8 cellular contexts compared by ENCODE assay signal in the genomic region with DNA sequence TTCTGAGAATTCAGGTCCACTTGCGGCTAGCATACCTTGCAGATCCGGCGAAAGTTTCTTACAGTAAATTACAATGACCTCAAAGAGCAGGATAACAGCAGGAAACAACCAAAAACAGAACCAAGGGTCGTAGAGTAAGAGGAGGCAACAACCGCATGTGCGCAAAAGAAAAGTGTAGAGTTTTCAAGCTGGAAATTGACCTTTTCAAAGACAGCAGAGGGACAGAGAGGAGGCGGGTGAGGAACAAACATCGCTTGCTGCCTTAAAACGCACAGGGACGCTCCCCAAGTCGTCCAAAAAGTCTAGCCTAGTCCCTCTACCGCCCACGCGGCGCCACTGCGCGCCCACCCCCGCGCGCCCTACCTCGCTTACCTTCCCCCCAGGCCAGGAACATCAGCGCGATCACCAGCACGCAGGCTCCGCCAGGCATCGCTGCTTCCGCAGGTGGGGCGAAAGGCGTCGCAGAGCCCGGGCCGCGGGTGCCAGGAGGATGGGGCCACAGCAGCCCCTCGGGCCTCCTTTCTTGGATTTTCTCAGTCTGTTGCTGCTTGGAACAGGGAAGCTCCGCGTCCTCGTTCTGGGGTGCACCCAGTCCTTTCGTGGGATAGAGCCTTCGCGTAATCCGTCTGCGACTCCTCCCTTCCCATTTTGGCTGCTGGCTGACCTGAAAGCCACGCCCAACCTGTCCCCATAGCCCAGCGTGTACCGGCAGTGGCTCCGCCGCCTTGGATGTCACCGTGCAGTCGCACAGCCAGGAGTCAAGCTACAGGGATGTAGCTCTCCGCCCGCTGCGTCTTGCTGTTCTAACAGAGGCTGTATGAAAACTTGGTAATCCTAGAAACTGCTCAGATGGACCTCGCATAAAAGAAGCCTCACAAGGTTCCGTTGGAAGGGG. TPM values are rescaled to one million over a fixed set of nuclear protein-coding genes. Genes with fewer than 3 reads are reported as not detected.
A peak's percentile ranks its signal among the peaks of the same experiment; 100 is the strongest.
DNase-seq lines count a peak whose midpoint lies in the region; ATAC-seq and TF ChIP-seq lines count a peak whose summit lies in the region.

A gene (minus strand): TSS at position 579 of the 895 bp plus-strand sequence. CDS start 149 bp downstream, at position 430.

- H3K27ac Mint-ChIP-seq in CD14-positive monocyte, result peak within 1 kb of the TSS in 1 of 7 donors; percentile 43

- ATAC-seq in GM21737 (IDR thresholded peaks at IDR 0.05; ENCODE audit: unreplicated experiment), result peak; percentile 76
- ATAC-seq in left lung, result peak; percentile 98

- TF ChIP-seq CTCF in CD14-positive monocyte (IDR thresholded peaks at IDR 0.05) (no peak), breast epithelium (IDR thresholded peaks at IDR 0.05) (no peak), left lung (IDR thresholded peaks at IDR 0.05) (no peak)

- H3K9me3 ChIP-seq in breast epithelium, result peaks cover 0 to 1% of the 10 kb centered on the region in 2 donors
- H3K9me3 ChIP-seq in left lung, result peaks cover 0 to 8% of the 10 kb centered on the region in 2 donors

- H3K36me3 Mint-ChIP-seq in CD14-positive monocyte, result no peaks in the 10 kb centered on the region

- DNase-seq in CD14-positive monocyte (ENCODE audit: low spot score) (no peak), NCI-H146 (lab: John Stamatoyannopoulos, UW) (peak; percentile 92), T-helper 9 cell (peak; percentile 52), breast epithelium (ENCODE audit: low spot score in 2 of 2) (peak; percentile 55 to 73), left lung (peak; percentile 66 to 88), AML-193 (lab: John Stamatoyannopoulos, UW) (no peak)
- peak; percentile 51 for DNase-seq in stimulated activated CD4-positive, alpha-beta T cell treated with anti-CD3 and anti-CD28 coated beads, Interleukin-4, amount 100 ng/mL, for 1 hour

- TF ChIP-seq POLR2A in breast epithelium (IDR thresholded peaks at IDR 0.05), result no peak

- H3K27me3 ChIP-seq in breast epithelium, result no peaks in the 10 kb centered on the region
- H3K27me3 ChIP-seq in left lung, result peaks cover 0 to 25% of the 10 kb centered on the region in 2 donors

- no peaks in the 10 kb centered on the region for H3K36me3 ChIP-seq in breast epithelium
- H3K36me3 ChIP-seq in left lung, result no peaks in the 10 kb centered on the region

- intact Hi-C loops in CD14-positive monocyte (cut with micrococcal nuclease) (no loop called here), breast epithelium (cut with DNase I; ENCODE audit: low total_unique reads) (no loop called here), left lung (cut with DNase I) (no loop called here)

- peaks cover 10 to 19% (median 17%) of the 10 kb centered on the region in 3 donors for H3K27me3 Mint-ChIP-seq in CD14-positive monocyte (ENCODE audit: low read depth in 3 of 3)

- H3K4me3 ChIP-seq in breast epithelium, result peak within 1 kb of the TSS; percentile 25 to 79 (median 63)
- H3K4me3 ChIP-seq in left lung, result peak within 1 kb of the TSS; percentile 39 to 51

- H3K27ac ChIP-seq in breast epithelium (peak within 1 kb of the TSS; percentile 77 to 87), left lung (no peak within 1 kb of the TSS)

- peaks cover 0 to 11% (median under 1%) of the 10 kb centered on the region in 7 donors for H3K9me3 Mint-ChIP-seq in CD14-positive monocyte

- H3K4me1 Mint-ChIP-seq in CD14-positive monocyte, result peaks cover 19% of the 10 kb centered on the region

- H3K4me3 Mint-ChIP-seq in CD14-positive monocyte, result peak within 1 kb of the TSS; percentile 87 to 97

- H3K4me1 ChIP-seq in breast epithelium (peaks cover 0 to 3% of the 10 kb centered on the region in 2 donors), left lung (peaks cover 0 to 16% of the 10 kb centered on the region in 2 donors)

RNA-seq across cellular contexts. Expression of the gene that starts here (rescaled TPM):
- not detected for polyA plus RNA-seq in CD14-positive monocyte
- total RNA-seq in breast epithelium (10 to 100 TPM in 1 of 3 donors, 1 to 10 TPM in 1, not detected in 1; 8.8 to 17.0 TPM), left lung (1 to 10 TPM; 2.6 to 4.3 TPM)

Comparison
In these comparisons a context has a peak if more than half of its experiments do, and no peak if none do; other contexts are left out.
1. DNase-seq: peak in NCI-H146 (single experiment), T-helper 9 cell (single experiment), breast epithelium (2 of 2), left lung (2 of 2) and stimulated activated CD4-positive, alpha-beta T cell treated with anti-CD3 and anti-CD28 coated beads, Interleukin-4, amount 100 ng/mL, for 1 hour (single experiment); none in CD14-positive monocyte (single experiment) and AML-193 (0 of 2).
2. H3K27ac ChIP-seq: peak in breast epithelium (2 of 2); none in left lung (0 of 2).